ENCODE assay signal across 21 cellular contexts in the genomic region with DNA sequence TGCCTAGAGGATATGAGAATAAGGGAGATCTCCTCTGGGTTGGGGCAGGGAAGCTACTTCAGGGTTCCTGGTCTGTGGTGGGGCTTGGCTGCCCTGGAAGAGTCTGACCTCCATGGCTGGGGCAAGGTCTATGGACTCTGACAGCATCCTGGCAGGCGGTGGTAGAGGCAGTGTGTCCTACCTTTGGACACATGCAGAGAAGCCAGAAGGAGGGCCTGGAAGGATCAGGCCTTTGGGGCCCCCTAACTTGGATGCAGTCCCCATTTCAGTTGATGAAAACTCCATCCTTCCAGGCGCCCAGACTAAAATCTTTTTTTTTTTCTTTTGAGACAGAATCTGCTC. TPM values are rescaled to one million over a fixed set of nuclear protein-coding genes. Genes with fewer than 3 reads are reported as not detected.
A peak's percentile ranks its signal among the peaks of the same experiment; 100 is the strongest.
DNase-seq lines count a peak whose midpoint lies in the region; ATAC-seq, FAIRE-seq and TF ChIP-seq lines count a peak whose summit lies in the region.
"Had no signal": no experiment of that assay in that cellular context is flagged by ENCODE, and none has a peak within 500 bp of the region (broad histone marks: within the 10 kb centered on the region; RNA-seq: fewer than 3 reads in every experiment).

No MANE protein-coding gene starts in this region.

- FAIRE-seq in HepG2 (lab: Jason Lieb, UNC): no peak
- FAIRE-seq: A549, GM12892, GM18507, H54, HTR-8/SVneo had no signal

- CTCF ChIA-PET in HepG2 (lab: Yijun Ruan, JAX; ENCODE audit: low intra/inter-chr PET ratio, low total read pairs): no interaction called here

- no CpG with 5 or more reads among the region's 2 CpGs for WGBS in HepG2 (ENCODE audit: low lambda C conversion rate)

- 0 out of 2 replicates have a peak, but pooled peaks cover 3% of the 10 kb centered on the region for H4K20me1 ChIP-seq in HepG2 (ENCODE audit: insufficient read depth, low read length)

- no peak overlapping the region for H3K9ac ChIP-seq in HepG2 (ENCODE audit: insufficient read depth, low read depth, low read length)
- H3K9ac ChIP-seq: GM23248 had no signal

- intact Hi-C loops in HepG2 (cut with micrococcal nuclease; ENCODE audit: unreplicated experiment): no loop called here
- intact Hi-C loops in left colon (cut with DNase I, micrococcal nuclease): loop anchor here in 1 of 2 donors (10.0 kb wide), 1 partner anchor 61 kb away; no protein-coding TSS in a partner anchor

- peaks cover 8% of the 10 kb centered on the region for H3K4me1 Mint-ChIP-seq in activated naive CD8-positive, alpha-beta T cell treated with anti-CD3 and anti-CD28 coated beads, Interleukin-2, amount 50 U/mL, for 24 hours
- peaks cover 6% of the 10 kb centered on the region for H3K4me1 Mint-ChIP-seq in activated naive CD8-positive, alpha-beta T cell treated with anti-CD3 and anti-CD28 coated beads for 36 hours
- peaks cover 12% of the 10 kb centered on the region for H3K4me1 Mint-ChIP-seq in T-helper 17 cell

- in situ Hi-C loops in HepG2 (cut with HindIII; ENCODE audit: extremely low pct_ligation_motif_present, low pct_unique_long_range_greater_than_20kb): no loop called here

- H3K36me3 ChIP-seq in HepG2 (replicated peaks in 1 of 2; ENCODE audit: control insufficient read depth in 1 of 2, insufficient read depth in 2 of 2, low read length in 2 of 2): no peaks in the 10 kb centered on the region

- TF ChIP-seq CTCF in HepG2 (CRISPR knock-in tag; IDR thresholded peaks at IDR 0.05): no peak

- TF ChIP-seq POLR2A in HepG2 (IDR thresholded peaks at IDR 0.05; ENCODE audit: insufficient read depth in 1 of 2, low read depth in 2 of 2, low read length in 2 of 2): no peak

- H3K4me1 ChIP-seq in HepG2 (ENCODE audit: insufficient read depth, low read length): peaks cover 8% of the 10 kb centered on the region; the same call in 1 of the 2 replicates
- H3K4me1 ChIP-seq: A549 had no signal

- no peak for DNase-seq in activated naive CD8-positive, alpha-beta T cell treated with anti-CD3 and anti-CD28 coated beads, Interleukin-2, amount 50 U/mL, for 24 hours
- no peak for DNase-seq in activated naive CD8-positive, alpha-beta T cell treated with anti-CD3 and anti-CD28 coated beads for 36 hours
- no peak for DNase-seq in T-helper 17 cell
- DNase-seq in HepG2 (ENCODE audit: low spot score): no peak
- DNase-seq in AML-193 (lab: John Stamatoyannopoulos, UW): no peak
- DNase-seq in GOT3 (lab: John Stamatoyannopoulos, UW): no peak
- no peak for DNase-seq in left colon
- DNase-seq: CD4-positive, alpha-beta memory T cell; DMS153; DMS79; GM23248; HCEC 1CT had no signal

- peaks cover 12% of the 10 kb centered on the region for H3K27me3 Mint-ChIP-seq in activated naive CD8-positive, alpha-beta T cell treated with anti-CD3 and anti-CD28 coated beads, Interleukin-2, amount 50 U/mL, for 24 hours
- H3K27me3 Mint-ChIP-seq in activated naive CD8-positive, alpha-beta T cell treated with anti-CD3 and anti-CD28 coated beads for 36 hours: peaks cover 11% of the 10 kb centered on the region
- peaks cover 12% of the 10 kb centered on the region for H3K27me3 Mint-ChIP-seq in T-helper 17 cell

- POLR2A ChIA-PET in HepG2 (lab: Yijun Ruan, JAX): no interaction called here

- H3K36me3 Mint-ChIP-seq in activated naive CD8-positive, alpha-beta T cell treated with anti-CD3 and anti-CD28 coated beads, Interleukin-2, amount 50 U/mL, for 24 hours (ENCODE audit: low read depth): no peaks in the 10 kb centered on the region
- H3K36me3 Mint-ChIP-seq in activated naive CD8-positive, alpha-beta T cell treated with anti-CD3 and anti-CD28 coated beads for 36 hours: no peaks in the 10 kb centered on the region
- peaks cover 4% of the 10 kb centered on the region for H3K36me3 Mint-ChIP-seq in T-helper 17 cell (ENCODE audit: low read depth)
- H3K36me3 Mint-ChIP-seq: CD4-positive, alpha-beta memory T cell; IgD-negative memory B cell had no signal

- peaks cover 11 to 63% of the 10 kb centered on the region in 2 experiments; a peak in 4 of 5 replicates for H3K27me3 ChIP-seq in HepG2 (ENCODE audit: control insufficient read depth in 1 of 2, insufficient read depth in 2 of 2, low read length in 2 of 2)

- TF ChIP-seq EP300 in HepG2 (IDR thresholded peaks at IDR 0.05; ENCODE audit: low read depth in 2 of 2, low read length in 2 of 2) (no peak), HepG2 (CRISPR knock-in tag; IDR thresholded peaks at IDR 0.05; ENCODE audit: borderline replicate concordance) (no peak)

- BruUV-seq in HepG2 (replicated peaks; lab: Mats Ljungman, UMichigan): no TSS peak

- ATAC-seq in activated naive CD8-positive, alpha-beta T cell treated with anti-CD3 and anti-CD28 coated beads, Interleukin-2, amount 50 U/mL, for 24 hours: no peak
- ATAC-seq in T-helper 17 cell (no peak), HepG2 (peak; percentile 11; the same call in 2 of the 3 replicates), left colon (no peak), HG03175 (IDR thresholded peaks at IDR 0.05; ENCODE audit: unreplicated experiment) (no peak)

- TF ChIP-seq RAD21 in HepG2 (CRISPR knock-in tag; IDR thresholded peaks at IDR 0.05): no peak

- no peaks in the 10 kb centered on the region for H3K79me2 ChIP-seq in HepG2 (ENCODE audit: insufficient read depth, low read length)

- no peak overlapping the region for H3K4me2 ChIP-seq in HepG2 (ENCODE audit: low read depth, low read length)
- H3K4me2 ChIP-seq: A549 had no signal

- no peak overlapping the region for H3K27ac ChIP-seq in HepG2 (ENCODE audit: extremely low read length, insufficient read depth, low read length)
- H3K27ac ChIP-seq: 22Rv1, A549, C4-2B, GM23248 had no signal

- H3K9me3 ChIP-seq in T-helper 17 cell (ENCODE audit: control insufficient read depth, low read length, poor library complexity, severe bottlenecking) (no peaks in the 10 kb centered on the region), HepG2 (ENCODE audit: low read length) (no peaks in the 10 kb centered on the region)
- H3K9me3 ChIP-seq: A549 had no signal

- no peaks in the 10 kb centered on the region for H3K9me3 Mint-ChIP-seq in activated naive CD8-positive, alpha-beta T cell treated with anti-CD3 and anti-CD28 coated beads, Interleukin-2, amount 50 U/mL, for 24 hours
- no peaks in the 10 kb centered on the region for H3K9me3 Mint-ChIP-seq in activated naive CD8-positive, alpha-beta T cell treated with anti-CD3 and anti-CD28 coated beads for 36 hours
- H3K9me3 Mint-ChIP-seq: CD4-positive, alpha-beta memory T cell; IgD-negative memory B cell had no signal

- no peak overlapping the region for H2AFZ ChIP-seq in HepG2 (ENCODE audit: low read length)
- H2AFZ ChIP-seq: GM23248 had no signal

- H3K4me3 ChIP-seq in HepG2 (replicated peaks in 1 of 3; ENCODE audit: insufficient read depth in 1 of 3, low read depth in 2 of 3, low read length in 3 of 3): no peak overlapping the region
- H3K4me3 ChIP-seq: A549, GM23248 had no signal

- H3K27ac Mint-ChIP-seq in activated naive CD8-positive, alpha-beta T cell treated with anti-CD3 and anti-CD28 coated beads, Interleukin-2, amount 50 U/mL, for 24 hours: peak overlapping the region; percentile 39
- H3K27ac Mint-ChIP-seq in activated naive CD8-positive, alpha-beta T cell treated with anti-CD3 and anti-CD28 coated beads for 36 hours: no peak overlapping the region
- H3K27ac Mint-ChIP-seq in T-helper 17 cell: no peak overlapping the region
- H3K27ac Mint-ChIP-seq: IgD-negative memory B cell had no signal

- no peak overlapping the region for H3K4me3 Mint-ChIP-seq in activated naive CD8-positive, alpha-beta T cell treated with anti-CD3 and anti-CD28 coated beads, Interleukin-2, amount 50 U/mL, for 24 hours
- no peak overlapping the region for H3K4me3 Mint-ChIP-seq in activated naive CD8-positive, alpha-beta T cell treated with anti-CD3 and anti-CD28 coated beads for 36 hours
- peak overlapping the region; percentile 31 for H3K4me3 Mint-ChIP-seq in T-helper 17 cell

RNA-seq across cellular contexts. Expression of a gene that starts 10.4 kb away (rescaled TPM):
- total RNA-seq in activated naive CD8-positive, alpha-beta T cell treated with anti-CD3 and anti-CD28 coated beads for 36 hours: under 1 TPM; 0.19 to 0.30 TPM
- total RNA-seq in T-helper 17 cell: 1 to 10 TPM; 1.9 to 2.2 TPM
- total RNA-seq in HepG2 (2016; rRNA removed; fragmentation: Illumina TruSeq; extraction: Trizol): 0.01 and 0.07 TPM in 2 replicates
- not detected in 2 replicates for total RNA-seq in HepG2 (2016; cell fraction: cytosol; rRNA removed; fragmentation: Illumina TruSeq; extraction: Trizol; ENCODE audit: low read depth)
- 0.04 TPM in 2 replicates for total RNA-seq in HepG2 (2016; cell fraction: insoluble cytoplasmic fraction; rRNA removed; fragmentation: Illumina TruSeq; extraction: Trizol)
- 0.06 TPM in 1 of 2 replicates, not detected in the other for total RNA-seq in HepG2 (2016; cell fraction: membrane; rRNA removed; fragmentation: Illumina TruSeq; extraction: Trizol)
- 0.06 and 0.09 TPM in 2 replicates for total RNA-seq in HepG2 (2016; cell fraction: nucleus; rRNA removed; fragmentation: Illumina TruSeq; extraction: Trizol)
- 0.01 and 0.03 TPM in 2 replicates for polyA plus RNA-seq in HepG2 (2011; rRNA removed)
- 0.01 and 0.03 TPM in 2 replicates for polyA plus RNA-seq in HepG2 (2011; cell fraction: cytosol; rRNA removed)
- 0.21 and 0.23 TPM in 2 replicates for polyA plus RNA-seq in HepG2 (2011; cell fraction: nucleus; rRNA removed)
- polyA plus RNA-seq in HepG2 (2012): 0.16 TPM in 1 of 2 replicates, not detected in the other
- polyA plus RNA-seq in HepG2 (2016; cell fraction: cytosol; fragmentation: Illumina TruSeq; extraction: Trizol; ENCODE audit: low read depth): 0.01 TPM in 1 of 2 replicates, not detected in the other
- polyA plus RNA-seq in HepG2 (2016; cell fraction: insoluble cytoplasmic fraction; fragmentation: Illumina TruSeq; extraction: Trizol; ENCODE audit: low read depth): 0.11 TPM in 1 of 2 replicates, not detected in the other
- 0.01 and 0.08 TPM in 2 replicates for polyA plus RNA-seq in HepG2 (2016; cell fraction: membrane; fragmentation: Illumina TruSeq; extraction: Trizol; ENCODE audit: low read depth)
- polyA plus RNA-seq in HepG2 (2016; cell fraction: nucleus; fragmentation: Illumina TruSeq; extraction: Trizol; ENCODE audit: insufficient read depth, low read depth): 0.36 and 0.44 TPM in 2 replicates
- 0.40 TPM in 1 of 2 replicates, not detected in the other for polyA minus RNA-seq in HepG2 (2011; rRNA and poly(A)+ RNA removed; ENCODE audit: low replicate concordance)
- polyA minus RNA-seq in HepG2 (2011; cell fraction: cytosol; rRNA and poly(A)+ RNA removed): not detected in 2 replicates
- under 0.01 TPM in 1 of 2 replicates, not detected in the other for polyA minus RNA-seq in HepG2 (2011; cell fraction: nucleus; rRNA and poly(A)+ RNA removed)
- 1 to 10 TPM in 1 of 2 donors, under 1 TPM in 1; 0.64 to 1.4 TPM for total RNA-seq in left colon
- polyA plus RNA-seq: IgD-negative memory B cell had no signal

RNA-seq across cellular contexts. Expression of a gene that starts 44.8 kb away (rescaled TPM):
- total RNA-seq in activated naive CD8-positive, alpha-beta T cell treated with anti-CD3 and anti-CD28 coated beads for 36 hours: 1 to 10 TPM; 2.1 to 2.2 TPM
- total RNA-seq in T-helper 17 cell (10 to 100 TPM; 23.1 to 34.8 TPM), HepG2 (2016; rRNA removed; fragmentation: Illumina TruSeq; extraction: Trizol) (0.55 and 5.1 TPM in 2 replicates), left colon (1 to 10 TPM; 3.4 to 4.1 TPM)
- 1.1 and 1.6 TPM in 2 replicates for total RNA-seq in HepG2 (2016; cell fraction: cytosol; rRNA removed; fragmentation: Illumina TruSeq; extraction: Trizol; ENCODE audit: low read depth)
- total RNA-seq in HepG2 (2016; cell fraction: insoluble cytoplasmic fraction; rRNA removed; fragmentation: Illumina TruSeq; extraction: Trizol): 0.88 and 2.9 TPM in 2 replicates
- 0.55 and 1.1 TPM in 2 replicates for total RNA-seq in HepG2 (2016; cell fraction: membrane; rRNA removed; fragmentation: Illumina TruSeq; extraction: Trizol)
- 4.1 and 4.8 TPM in 2 replicates for total RNA-seq in HepG2 (2016; cell fraction: nucleus; rRNA removed; fragmentation: Illumina TruSeq; extraction: Trizol)
- polyA plus RNA-seq in HepG2 (2011; rRNA removed): 8.0 and 10.2 TPM in 2 replicates
- polyA plus RNA-seq in HepG2 (2011; cell fraction: cytosol; rRNA removed): 1.2 and 1.9 TPM in 2 replicates
- polyA plus RNA-seq in HepG2 (2011; cell fraction: nucleus; rRNA removed): 51.3 and 67.9 TPM in 2 replicates
- 2.9 and 3.7 TPM in 2 replicates for polyA plus RNA-seq in HepG2 (2012)
- 0.61 and 1.4 TPM in 2 replicates for polyA plus RNA-seq in HepG2 (2016; cell fraction: cytosol; fragmentation: Illumina TruSeq; extraction: Trizol; ENCODE audit: low read depth)
- polyA plus RNA-seq in HepG2 (2016; cell fraction: insoluble cytoplasmic fraction; fragmentation: Illumina TruSeq; extraction: Trizol; ENCODE audit: low read depth): 0.63 and 1.2 TPM in 2 replicates
- 1.0 and 1.5 TPM in 2 replicates for polyA plus RNA-seq in HepG2 (2016; cell fraction: membrane; fragmentation: Illumina TruSeq; extraction: Trizol; ENCODE audit: low read depth)
- 15.6 and 20.4 TPM in 2 replicates for polyA plus RNA-seq in HepG2 (2016; cell fraction: nucleus; fragmentation: Illumina TruSeq; extraction: Trizol; ENCODE audit: insufficient read depth, low read depth)
- 1.1 and 2.7 TPM in 2 replicates for polyA minus RNA-seq in HepG2 (2011; rRNA and poly(A)+ RNA removed; ENCODE audit: low replicate concordance)
- 2.2 TPM in 1 of 2 replicates, not detected in the other for polyA minus RNA-seq in HepG2 (2011; cell fraction: cytosol; rRNA and poly(A)+ RNA removed)
- 4.4 and 4.6 TPM in 2 replicates for polyA minus RNA-seq in HepG2 (2011; cell fraction: nucleus; rRNA and poly(A)+ RNA removed)

RNA-seq across cellular contexts. Expression of a gene that starts 55.6 kb away (rescaled TPM):
- 10 to 100 TPM in 1 of 2 experiments, 1 to 10 TPM in 1; 9.4 to 10.9 TPM for total RNA-seq in activated naive CD8-positive, alpha-beta T cell treated with anti-CD3 and anti-CD28 coated beads for 36 hours
- total RNA-seq in T-helper 17 cell (10 to 100 TPM; 26.7 to 35.6 TPM), HepG2 (2016; rRNA removed; fragmentation: Illumina TruSeq; extraction: Trizol) (5.4 and 7.1 TPM in 2 replicates), left colon (10 to 100 TPM in 1 of 2 donors, 1 to 10 TPM in 1; 8.4 to 10.9 TPM)
- total RNA-seq in HepG2 (2016; cell fraction: cytosol; rRNA removed; fragmentation: Illumina TruSeq; extraction: Trizol; ENCODE audit: low read depth): 0.40 and 0.53 TPM in 2 replicates
- total RNA-seq in HepG2 (2016; cell fraction: insoluble cytoplasmic fraction; rRNA removed; fragmentation: Illumina TruSeq; extraction: Trizol): 6.2 and 6.5 TPM in 2 replicates
- 2.0 and 2.1 TPM in 2 replicates for total RNA-seq in HepG2 (2016; cell fraction: membrane; rRNA removed; fragmentation: Illumina TruSeq; extraction: Trizol)
- total RNA-seq in HepG2 (2016; cell fraction: nucleus; rRNA removed; fragmentation: Illumina TruSeq; extraction: Trizol): 7.6 and 8.2 TPM in 2 replicates
- 6.4 and 7.2 TPM in 2 replicates for polyA plus RNA-seq in HepG2 (2011; rRNA removed)
- 4.5 and 4.9 TPM in 2 replicates for polyA plus RNA-seq in HepG2 (2011; cell fraction: cytosol; rRNA removed)
- 22.2 and 32.3 TPM in 2 replicates for polyA plus RNA-seq in HepG2 (2011; cell fraction: nucleus; rRNA removed)
- 3.7 and 5.4 TPM in 2 replicates for polyA plus RNA-seq in HepG2 (2012)
- polyA plus RNA-seq in HepG2 (2016; cell fraction: cytosol; fragmentation: Illumina TruSeq; extraction: Trizol; ENCODE audit: low read depth): 2.3 TPM in 2 replicates
- polyA plus RNA-seq in HepG2 (2016; cell fraction: insoluble cytoplasmic fraction; fragmentation: Illumina TruSeq; extraction: Trizol; ENCODE audit: low read depth): 5.3 and 6.2 TPM in 2 replicates
- polyA plus RNA-seq in HepG2 (2016; cell fraction: membrane; fragmentation: Illumina TruSeq; extraction: Trizol; ENCODE audit: low read depth): 2.5 and 2.6 TPM in 2 replicates
- 17.3 and 19.5 TPM in 2 replicates for polyA plus RNA-seq in HepG2 (2016; cell fraction: nucleus; fragmentation: Illumina TruSeq; extraction: Trizol; ENCODE audit: insufficient read depth, low read depth)
- 7.1 and 9.6 TPM in 2 replicates for polyA minus RNA-seq in HepG2 (2011; rRNA and poly(A)+ RNA removed; ENCODE audit: low replicate concordance)
- 1.2 and 4.6 TPM in 2 replicates for polyA minus RNA-seq in HepG2 (2011; cell fraction: cytosol; rRNA and poly(A)+ RNA removed)
- polyA minus RNA-seq in HepG2 (2011; cell fraction: nucleus; rRNA and poly(A)+ RNA removed): 3.2 and 8.8 TPM in 2 replicates
